19 cellular contexts compared by ENCODE assay signal in genomic region chr6:80249897-80250296, GRCh38.
DNase-seq lines count a peak whose midpoint lies in the region; ATAC-seq and TF ChIP-seq lines count a peak whose summit lies in the region.
"Had no signal": no experiment of that assay in that cellular context is flagged by ENCODE, and none has a peak within 500 bp of the region (broad histone marks: within the 10 kb centered on the region; RNA-seq: fewer than 3 reads in every experiment).

No MANE protein-coding gene starts in this region.

- H3K4me1 ChIP-seq in right cardiac atrium (ENCODE audit: control insufficient read depth, insufficient read depth, low read length) (no peaks in the 10 kb centered on the region), spleen (no peaks in the 10 kb centered on the region)
- H3K4me1 ChIP-seq: thyroid gland had no signal

- H3K36me3 ChIP-seq in spleen: no peaks in the 10 kb centered on the region
- H3K36me3 ChIP-seq: thyroid gland had no signal

- WGBS in right cardiac atrium: 35% methylated on average over 1 of the region's 1 CpG
- 67 to 79% (median 77%) methylated on average over 1 of the region's 1 CpG for WGBS in spleen, 5 donors

- no peaks in the 10 kb centered on the region for H3K9me3 ChIP-seq in right cardiac atrium (ENCODE audit: control insufficient read depth, low read length)
- no peaks in the 10 kb centered on the region for H3K9me3 ChIP-seq in spleen
- H3K9me3 ChIP-seq: thyroid gland had no signal

- H3K27me3 ChIP-seq in right cardiac atrium (ENCODE audit: control insufficient read depth, insufficient read depth): no peaks in the 10 kb centered on the region
- no peaks in the 10 kb centered on the region for H3K27me3 ChIP-seq in spleen (replicated peaks in 1 of 7)
- H3K27me3 ChIP-seq: thyroid gland had no signal

- no peak overlapping the region for H3K27ac ChIP-seq in right cardiac atrium (ENCODE audit: low read length)
- no peak overlapping the region for H3K27ac ChIP-seq in spleen
- H3K27ac ChIP-seq: HL-60, thyroid gland had no signal

- H3K4me3 ChIP-seq in right cardiac atrium (ENCODE audit: low read length) (no peak overlapping the region), choroid plexus epithelial cell (ENCODE audit: low read depth, low read length) (no peak overlapping the region), spleen (no peak overlapping the region)
- H3K4me3 ChIP-seq: GM23338, thyroid gland had no signal

- ATAC-seq in right cardiac atrium (peak; percentile 80 to 95), Right ventricle myocardium superior (ENCODE audit: poor library complexity) (no peak), HG03432 (IDR thresholded peaks at IDR 0.05; ENCODE audit: unreplicated experiment) (peak; percentile 56), GM18511 (IDR thresholded peaks at IDR 0.05; ENCODE audit: unreplicated experiment) (no peak)
- ATAC-seq: CD8-positive, alpha-beta T cell; GM23338; stimulated activated memory B cell treated with anti-CD40 and anti-IgM and Interleukin-4, amounts not matched to agents 10 μg/mL and 1 μg/mL and 100 μg/mL, for 72 hours had no signal

- no peak for TF ChIP-seq CTCF in choroid plexus epithelial cell (conservative IDR thresholded peaks at IDR 0.05; ENCODE audit: low read depth, low read length)
- TF ChIP-seq CTCF in spleen (IDR thresholded peaks at IDR 0.05 in 8 of 11, conservative IDR thresholded peaks at IDR 0.05 in 3 of 11): no peak

- TF ChIP-seq POLR2A in spleen (IDR thresholded peaks at IDR 0.05): no peak

- DNase-seq in right cardiac atrium: peak in 1 of 3 donors; percentile 59
- no peak for DNase-seq in Right ventricle myocardium superior
- DNase-seq in choroid plexus epithelial cell (ENCODE audit: low read depth): peak; percentile 36
- DNase-seq in stromal cell of bone marrow (ENCODE audit: low read depth): peak; percentile 13
- DNase-seq in spleen: no peak
- DNase-seq in stimulated activated CD4-positive, alpha-beta T cell treated with anti-CD3 and anti-CD28 coated beads, Interleukin-12 subunit alpha, Interleukin-12 subunit beta, amount 100 ng/mL, for 4 hours: no peak
- DNase-seq: activated naive CD4-positive, alpha-beta T cell treated with anti-CD3 and anti-CD28 coated beads for 36 hours; aorta; CD8-positive, alpha-beta T cell; head of caudate nucleus; MV-4-11; NCI-H187; NCI-H226; thyroid gland had no signal

- intact Hi-C loops in right cardiac atrium (cut with DNase I) (no loop called here), Right ventricle myocardium superior (cut with DNase I) (no loop called here), spleen (cut with DNase I; ENCODE audit: low total_unique reads) (no loop called here)

Comparison
In these comparisons a context has a peak if more than half of its experiments do, and no peak if none do; other contexts are left out.
1. ATAC-seq: peak in right cardiac atrium (2 of 2) and HG03432 (single experiment); none in Right ventricle myocardium superior (single experiment) and GM18511 (single experiment).
2. DNase-seq: peak in choroid plexus epithelial cell (single experiment) and stromal cell of bone marrow (single experiment); none in Right ventricle myocardium superior (single experiment), spleen (single experiment) and stimulated activated CD4-positive, alpha-beta T cell treated with anti-CD3 and anti-CD28 coated beads, Interleukin-12 subunit alpha, Interleukin-12 subunit beta, amount 100 ng/mL, for 4 hours (single experiment).